In genomic region chr1:241499910-241500309, GRCh38 we compare ENCODE assay signal across 8 cellular contexts. TPM values are rescaled to one million over a fixed set of nuclear protein-coding genes. Genes with fewer than 3 reads are reported as not detected.
DNase-seq lines count a peak whose midpoint lies in the region; ATAC-seq and TF ChIP-seq lines count a peak whose summit lies in the region.

No MANE protein-coding gene starts in this region.

- H3K4me3 ChIP-seq in CD8-positive, alpha-beta T cell (ENCODE audit: low read depth, low read length) = no peak overlapping the region
- no peak overlapping the region for H3K4me3 ChIP-seq in right atrium auricular region

- intact Hi-C loops in CD8-positive, alpha-beta T cell (cut with DNase I, micrococcal nuclease) = no loop called here

- no peak for TF ChIP-seq CTCF in CD8-positive, alpha-beta T cell (IDR thresholded peaks at IDR 0.05)
- peak in 1 of 2 donors; percentile 31 for TF ChIP-seq CTCF in right atrium auricular region (IDR thresholded peaks at IDR 0.05)

- H3K27me3 ChIP-seq in CD8-positive, alpha-beta T cell (ENCODE audit: insufficient read depth, low read length) = no peaks in the 10 kb centered on the region
- no peaks in the 10 kb centered on the region for H3K27me3 ChIP-seq in right atrium auricular region

- H3K4me1 ChIP-seq in CD8-positive, alpha-beta T cell (ENCODE audit: insufficient read depth, low read length) = no peaks in the 10 kb centered on the region
- H3K4me1 ChIP-seq in right atrium auricular region = no peaks in the 10 kb centered on the region

- H3K27me3 Mint-ChIP-seq in CD8-positive, alpha-beta T cell (ENCODE audit: low read depth) = no peaks in the 10 kb centered on the region

- CTCF ChIA-PET in CD8-positive, alpha-beta T cell (lab: Charles Lee) = no interaction called here

- H3K9me3 Mint-ChIP-seq in CD8-positive, alpha-beta T cell = no peaks in the 10 kb centered on the region

- H3K9me3 ChIP-seq in CD8-positive, alpha-beta T cell (ENCODE audit: low read length) = no peaks in the 10 kb centered on the region
- H3K9me3 ChIP-seq in right atrium auricular region = no peaks in the 10 kb centered on the region

- DNase-seq in NCI-H2171 treated with DMSO at 0.1 percent for 48 hours (lab: John Stamatoyannopoulos, UW) (peak; percentile 12), NCI-H2171 (lab: John Stamatoyannopoulos, UW) (no peak), NCI-H2107 treated with DMSO at 0.1 percent for 48 hours (lab: John Stamatoyannopoulos, UW; ENCODE audit: unreplicated experiment) (peak; percentile 9), dermis blood vessel endothelial cell (peak; percentile 72), retina (peak; percentile 21), right atrium auricular region (ENCODE audit: low spot score) (no peak)
- no peak for DNase-seq in CD8-positive, alpha-beta T cell

- POLR2A ChIA-PET in CD8-positive, alpha-beta T cell (lab: Charles Lee) = interaction anchor here (0.7 kb wide), 1 partner anchor 102 kb away, joined by 3 read pairs; no protein-coding TSS in a partner anchor

- no peak overlapping the region for H3K27ac ChIP-seq in CD8-positive, alpha-beta T cell (ENCODE audit: low read depth, low read length)
- H3K27ac ChIP-seq in right atrium auricular region = no peak overlapping the region

- peaks cover 86% of the 10 kb centered on the region for H3K36me3 Mint-ChIP-seq in CD8-positive, alpha-beta T cell

- H3K4me3 Mint-ChIP-seq in CD8-positive, alpha-beta T cell = no peak overlapping the region

- no peaks in the 10 kb centered on the region for H3K4me1 Mint-ChIP-seq in CD8-positive, alpha-beta T cell (ENCODE audit: low read depth)

- H3K27ac Mint-ChIP-seq in CD8-positive, alpha-beta T cell = no peak overlapping the region

- H3K36me3 ChIP-seq in CD8-positive, alpha-beta T cell (ENCODE audit: insufficient read depth, low read length) = peaks cover 19% of the 10 kb centered on the region
- peaks cover 70% of the 10 kb centered on the region for H3K36me3 ChIP-seq in right atrium auricular region

- ATAC-seq in CD8-positive, alpha-beta T cell = no peak
- ATAC-seq in HG03442 (IDR thresholded peaks at IDR 0.05; ENCODE audit: unreplicated experiment) = no peak

RNA-seq across cellular contexts. Expression of gene FH, which starts 19.6 kb away (rescaled TPM):
- total RNA-seq in dermis blood vessel endothelial cell = 55.8 and 94.7 TPM in 2 replicates
- total RNA-seq in CD8-positive, alpha-beta T cell = 10 to 100 TPM; 12.1 to 14.0 TPM
- total RNA-seq in right atrium auricular region = 100 to 1,000 TPM; 104 to 170 TPM

RNA-seq across cellular contexts. Expression of gene KMO, which starts 32.3 kb away (rescaled TPM):
- total RNA-seq in dermis blood vessel endothelial cell (not detected in 2 replicates), right atrium auricular region (under 1 TPM; 0.35 to 0.37 TPM)
- total RNA-seq in CD8-positive, alpha-beta T cell = not detected

Comparison
In these comparisons a context has a peak if more than half of its experiments do, and no peak if none do; other contexts are left out.
1. DNase-seq: peak in NCI-H2171 treated with DMSO at 0.1 percent for 48 hours (single experiment), NCI-H2107 treated with DMSO at 0.1 percent for 48 hours (single experiment), dermis blood vessel endothelial cell (single experiment) and retina (single experiment); none in NCI-H2171 (single experiment), CD8-positive, alpha-beta T cell (0 of 7) and right atrium auricular region (single experiment).